In the genomic region with DNA sequence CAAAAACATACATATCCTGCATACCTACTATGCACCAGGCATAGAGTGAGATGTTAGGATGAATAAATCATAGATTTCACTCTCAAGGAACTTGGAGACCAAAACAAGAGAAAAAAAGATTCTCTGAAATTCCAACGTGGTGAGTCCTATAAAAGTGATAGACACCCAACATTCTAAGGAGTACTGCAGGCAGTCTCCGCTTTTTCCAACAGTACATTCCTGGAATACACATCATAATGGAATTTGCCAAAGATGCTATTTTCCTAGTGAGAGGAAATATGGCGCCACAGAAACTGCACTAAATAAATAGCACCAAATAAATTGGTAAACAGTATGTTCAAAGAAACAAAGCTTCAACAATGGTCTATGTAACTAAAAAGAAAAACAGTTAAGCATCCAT, we compare ENCODE assay signal across 10 cellular contexts. TPM values are rescaled to one million over a fixed set of nuclear protein-coding genes. Genes with fewer than 3 reads are reported as not detected.
DNase-seq lines count a peak whose midpoint lies in the region; ATAC-seq and TF ChIP-seq lines count a peak whose summit lies in the region.
"Had no signal": no experiment of that assay in that cellular context is flagged by ENCODE, and none has a peak within 500 bp of the region (broad histone marks: within the 10 kb centered on the region; RNA-seq: fewer than 3 reads in every experiment).

No MANE protein-coding gene starts in this region.

- H3K36me3 ChIP-seq in Panc1 (ENCODE audit: control insufficient read depth, insufficient read depth, low read length): peaks cover 23% of the 10 kb centered on the region
- H3K36me3 ChIP-seq in gastroesophageal sphincter: peaks cover 0 to 29% of the 10 kb centered on the region in 2 donors
- H3K36me3 ChIP-seq in heart left ventricle: peaks cover 0 to 33% (median 9%) of the 10 kb centered on the region in 9 donors

- H3K36me3 Mint-ChIP-seq in natural killer cell treated with Interleukin-12 subunit alpha and Interleukin-12 subunit beta and Interleukin-15 and Interleukin-18, amount 100 ng/mL, for 72 hours: peaks cover 44% of the 10 kb centered on the region

- H3K4me3 Mint-ChIP-seq in natural killer cell treated with Interleukin-12 subunit alpha and Interleukin-12 subunit beta and Interleukin-15 and Interleukin-18, amount 100 ng/mL, for 72 hours: peak overlapping the region; percentile 75

- TF ChIP-seq CTCF in Panc1 (IDR thresholded peaks at IDR 0.05) (no peak), gastroesophageal sphincter (IDR thresholded peaks at IDR 0.05) (no peak), heart left ventricle (IDR thresholded peaks at IDR 0.05) (no peak)

- ATAC-seq in Panc1: peak; percentile 86
- ATAC-seq in natural killer cell treated with Interleukin-12 subunit alpha and Interleukin-12 subunit beta and Interleukin-15 and Interleukin-18, amount 100 ng/mL, for 72 hours: no peak
- ATAC-seq in gastroesophageal sphincter: no peak
- no peak for ATAC-seq in heart left ventricle
- ATAC-seq: left lobe of liver had no signal

- H3K9me3 Mint-ChIP-seq in natural killer cell treated with Interleukin-12 subunit alpha and Interleukin-12 subunit beta and Interleukin-15 and Interleukin-18, amount 100 ng/mL, for 72 hours: no peaks in the 10 kb centered on the region

- H3K27me3 ChIP-seq in Panc1 (ENCODE audit: control insufficient read depth, insufficient read depth, low read length): no peaks in the 10 kb centered on the region
- no peaks in the 10 kb centered on the region for H3K27me3 ChIP-seq in gastroesophageal sphincter
- no peaks in the 10 kb centered on the region for H3K27me3 ChIP-seq in heart left ventricle

- H3K4me1 ChIP-seq in Panc1 (ENCODE audit: control insufficient read depth, insufficient read depth, low read length) (peaks cover 56% of the 10 kb centered on the region), gastroesophageal sphincter (peaks cover 4 to 34% (median 6%) of the 10 kb centered on the region in 3 donors), heart left ventricle (peaks cover 0 to 54% (median 15%) of the 10 kb centered on the region in 12 donors)

- peaks cover 0 to 6% of the 10 kb centered on the region in 2 donors for H3K27me3 Mint-ChIP-seq in natural killer cell treated with Interleukin-12 subunit alpha and Interleukin-12 subunit beta and Interleukin-15 and Interleukin-18, amount 100 ng/mL, for 72 hours

- no TSS peak for BruUV-seq in Panc1 (replicated peaks; lab: Mats Ljungman, UMichigan)

- intact Hi-C loops in Panc1 (cut with micrococcal nuclease; ENCODE audit: unreplicated experiment): no loop called here
- intact Hi-C loops in heart left ventricle (cut with DNase I): no loop called here

- peak overlapping the region; percentile 84 to 89 for H3K27ac Mint-ChIP-seq in natural killer cell treated with Interleukin-12 subunit alpha and Interleukin-12 subunit beta and Interleukin-15 and Interleukin-18, amount 100 ng/mL, for 72 hours

- H3K9me3 ChIP-seq in Panc1 (ENCODE audit: control insufficient read depth, insufficient read depth, low read depth, low read length) (no peaks in the 10 kb centered on the region), gastroesophageal sphincter (no peaks in the 10 kb centered on the region), heart left ventricle (peaks cover 0 to 7% (median 0%) of the 10 kb centered on the region in 12 donors)

- H3K4me1 Mint-ChIP-seq in natural killer cell treated with Interleukin-12 subunit alpha and Interleukin-12 subunit beta and Interleukin-15 and Interleukin-18, amount 100 ng/mL, for 72 hours (ENCODE audit: low read depth in 2 of 2): peaks cover 69 to 70% of the 10 kb centered on the region in 2 donors

- no peak for TF ChIP-seq POLR2A in gastroesophageal sphincter (IDR thresholded peaks at IDR 0.05)
- no peak for TF ChIP-seq POLR2A in heart left ventricle (IDR thresholded peaks at IDR 0.05)

- POLR2A ChIA-PET in Panc1 (lab: Charles Lee): no interaction called here

- WGBS in gastroesophageal sphincter (ENCODE audit: low coverage in 1 of 2), 2 donors: 67 to 69% methylated on average over 3 of the region's 3 CpGs
- 68 to 76% (median 71%) methylated on average over 3 of the region's 3 CpGs for WGBS in heart left ventricle, 4 donors

- in situ Hi-C loops in Panc1 (cut with HindIII; ENCODE audit: low pct_unique_long_range_greater_than_20kb, low sequenced_read_pairs): no loop called here

- CTCF ChIA-PET in Panc1 (lab: Charles Lee): no interaction called here

- DNase-seq in GM04503 (ENCODE audit: low read depth) (peak; percentile 62), Panc1 (ENCODE audit: low read depth, low spot score) (no peak), dedifferentiated amniotic fluid mesenchymal stem cell (ENCODE audit: extremely low spot score) (peak; percentile 75), ecto neural progenitor cell (ENCODE audit: low spot score) (no peak), heart left ventricle (no peak)
- no peak for DNase-seq in natural killer cell treated with Interleukin-12 subunit alpha and Interleukin-12 subunit beta and Interleukin-15 and Interleukin-18, amount 100 ng/mL, for 72 hours (ENCODE audit: low spot score)
- DNase-seq: activated T-cell treated with anti-CD3 and anti-CD28 coated beads, Interleukin-2, amount 50 U/mL, for 72 hours; NCI-H2227 treated with DMSO at 0.1 percent for 48 hours had no signal

- H3K4me3 ChIP-seq in Panc1 (ENCODE audit: low read depth in 2 of 2, low read length in 2 of 2) (no peak overlapping the region), gastroesophageal sphincter (no peak overlapping the region), heart left ventricle (no peak overlapping the region)

- no peak for TF ChIP-seq EP300 in gastroesophageal sphincter (IDR thresholded peaks at IDR 0.05)

- H3K27ac ChIP-seq in Panc1 (ENCODE audit: low read length) (peak overlapping the region; percentile 98), gastroesophageal sphincter (no peak overlapping the region), heart left ventricle (peak overlapping the region in 2 of 12 donors; percentile 20 to 45)

RNA-seq across cellular contexts. Expression of gene TMEM123, which starts 6.0 kb away (rescaled TPM):
- total RNA-seq in Panc1 (2021; ENCODE audit: unreplicated experiment): 383 TPM
- polyA plus RNA-seq in Panc1 (2012; ENCODE audit: insufficient read length): 252 TPM
- total RNA-seq in natural killer cell treated with Interleukin-12 subunit alpha and Interleukin-12 subunit beta and Interleukin-15 and Interleukin-18, amount 100 ng/mL, for 72 hours: 10 to 100 TPM; 64.6 to 81.3 TPM
- 100 to 1,000 TPM in 2 of 4 donors, 10 to 100 TPM in 2; 87.6 to 141 (median 101) TPM for total RNA-seq in gastroesophageal sphincter
- 100 to 1,000 TPM in 2 of 9 donors, 10 to 100 TPM in 7; 54.5 to 116 (median 81.4) TPM for total RNA-seq in heart left ventricle
- 10 to 100 TPM; 25.0 to 31.7 TPM for polyA plus RNA-seq in heart left ventricle

Comparison
In these comparisons a context has a peak if more than half of its experiments do, and no peak if none do; other contexts are left out.
1. DNase-seq: peak in GM04503 (single experiment) and dedifferentiated amniotic fluid mesenchymal stem cell (single experiment); none in Panc1 (single experiment), natural killer cell treated with Interleukin-12 subunit alpha and Interleukin-12 subunit beta and Interleukin-15 and Interleukin-18, amount 100 ng/mL, for 72 hours (single experiment), ecto neural progenitor cell (single experiment) and heart left ventricle (0 of 5).